Comparison of ENCODE assay signal across 8 cellular contexts in the genomic region with DNA sequence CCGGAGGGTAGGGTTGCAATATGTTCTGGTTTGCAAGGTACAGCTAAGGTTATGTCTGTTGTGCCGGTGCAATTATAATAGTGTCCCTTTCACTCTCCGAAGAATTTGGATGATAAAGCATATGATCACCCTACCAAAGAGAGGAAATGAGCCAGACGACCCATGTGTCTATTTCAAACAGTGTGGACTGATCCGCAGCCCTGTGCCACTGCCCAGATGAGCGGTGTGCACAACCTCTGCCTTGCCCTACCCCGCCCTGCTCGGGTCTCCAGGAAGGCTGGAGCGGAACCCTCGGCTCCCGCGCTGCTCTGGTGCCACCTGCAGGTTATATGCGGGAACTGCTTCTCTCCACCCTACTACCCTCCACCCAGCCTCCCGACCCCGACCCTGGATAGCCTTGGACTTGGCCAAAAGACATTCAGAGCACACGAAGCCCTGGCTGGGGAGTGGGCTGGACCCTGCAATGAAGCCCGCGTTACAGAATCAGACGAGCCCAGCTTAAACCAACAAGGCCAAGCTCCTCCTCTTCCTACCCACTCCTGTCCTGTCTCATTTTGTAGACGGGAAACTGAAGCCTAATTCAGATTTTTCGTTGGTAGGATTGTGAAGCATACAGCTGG.
A peak's percentile ranks its signal among the peaks of the same experiment; 100 is the strongest.
DNase-seq lines count a peak whose midpoint lies in the region; ATAC-seq, FAIRE-seq and TF ChIP-seq lines count a peak whose summit lies in the region.

No MANE protein-coding gene starts in this region.

- no peaks in the 10 kb centered on the region for H3K9me3 ChIP-seq in kidney (ENCODE audit: control insufficient read depth in 1 of 2, low read length in 2 of 2)

- DNase-seq in C1 segment of cervical spinal cord (lab: John Stamatoyannopoulos, UW) (peak; percentile 1 to 49 (median 12)), NCI-H1417 treated with DMSO at 0.1 percent for 48 hours (lab: John Stamatoyannopoulos, UW) (peak; percentile 45), T47D (ENCODE audit: low read depth in 1 of 2, low spot score in 1 of 2) (peak; percentile 29 to 62), kidney (peak; percentile 84)
- peak; percentile 25 to 62 (median 54) for DNase-seq in stimulated activated CD4-positive, alpha-beta T cell treated with anti-CD3 and anti-CD28 coated beads, Interleukin-1b, Interleukin-23, amount 100 ng/mL, for 24 hours (ENCODE audit: low read depth in 4 of 4, low spot score in 1 of 4)

- in situ Hi-C loops in T47D (cut with HindIII; ENCODE audit: low pct_unique_long_range_greater_than_20kb, low sequenced_read_pairs): no loop called here

- H3K27ac ChIP-seq in kidney (ENCODE audit: low read depth in 2 of 2, low read length in 2 of 2): no peak overlapping the region

- H3K4me3 ChIP-seq in WI38 (ENCODE audit: low read depth, low read length) (no peak overlapping the region), kidney (ENCODE audit: low read length in 2 of 2) (no peak overlapping the region)

- intact Hi-C loops in kidney (cut with DNase I): no loop called here

- H3K4me1 ChIP-seq in kidney (ENCODE audit: control insufficient read depth in 1 of 2, insufficient read depth in 1 of 2, low read depth in 1 of 2, low read length in 2 of 2): no peaks in the 10 kb centered on the region

- no peaks in the 10 kb centered on the region for H3K36me3 ChIP-seq in kidney (ENCODE audit: control insufficient read depth in 1 of 2, insufficient read depth in 2 of 2, low read length in 2 of 2)

- ATAC-seq in GM21619 (IDR thresholded peaks at IDR 0.05; ENCODE audit: unreplicated experiment) (peak; percentile 53), HG02588 (IDR thresholded peaks at IDR 0.05; ENCODE audit: unreplicated experiment) (no peak)

- H3K9ac ChIP-seq in kidney (ENCODE audit: low read length in 2 of 2): no peak overlapping the region

- no peak for FAIRE-seq in kidney (lab: Jason Lieb, UNC)

- peak; percentile 90 for TF ChIP-seq CTCF in WI38 (IDR thresholded peaks at IDR 0.05; ENCODE audit: low read depth, low read length)
- peak; percentile 73 for TF ChIP-seq CTCF in kidney (IDR thresholded peaks at IDR 0.05; ENCODE audit: borderline replicate concordance, extremely low read depth, insufficient read depth)

Comparison
In these comparisons a context has a peak if more than half of its experiments do, and no peak if none do; other contexts are left out.
1. DNase-seq: peak in every context shown above with its lines; median percentile 84 in kidney; 54 in stimulated activated CD4-positive, alpha-beta T cell treated with anti-CD3 and anti-CD28 coated beads, Interleukin-1b, Interleukin-23, amount 100 ng/mL, for 24 hours; 46 in T47D; 45 in NCI-H1417 treated with DMSO at 0.1 percent for 48 hours; 12 in C1 segment of cervical spinal cord.